In the genomic region with DNA sequence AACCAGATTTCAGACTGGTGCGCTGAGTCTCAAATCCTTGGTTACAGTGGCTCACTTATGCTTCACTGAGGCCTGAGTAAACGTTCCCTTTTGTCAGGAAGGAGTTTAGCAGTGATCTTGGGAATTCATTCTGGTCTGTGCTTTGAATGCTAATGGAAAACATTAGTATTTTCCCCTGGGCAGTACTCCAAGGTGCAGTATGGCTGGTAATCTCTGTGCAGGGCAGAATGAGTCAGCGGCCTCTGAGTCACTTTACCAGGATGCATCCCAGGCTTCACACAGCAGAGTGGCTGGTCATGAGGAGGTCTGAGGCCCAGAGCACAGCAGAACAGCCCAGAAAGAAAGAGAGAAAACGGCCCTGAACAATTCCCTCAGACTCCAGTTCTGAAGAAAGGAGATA, we compare ENCODE assay signal across 8 cellular contexts. TPM values are rescaled to one million over a fixed set of nuclear protein-coding genes. Genes with fewer than 3 reads are reported as not detected.
A peak's percentile ranks its signal among the peaks of the same experiment; 100 is the strongest.
DNase-seq lines count a peak whose midpoint lies in the region; ATAC-seq and TF ChIP-seq lines count a peak whose summit lies in the region.

No MANE protein-coding gene starts in this region.

- peaks cover 26% of the 10 kb centered on the region for H3K4me1 ChIP-seq in ACC112 (ENCODE audit: control insufficient read depth, insufficient read depth, low read length, unreplicated experiment)

- ATAC-seq in GM19397 (IDR thresholded peaks at IDR 0.05; ENCODE audit: unreplicated experiment): no peak
- ATAC-seq in GM21390 (IDR thresholded peaks at IDR 0.05; ENCODE audit: unreplicated experiment): no peak
- ATAC-seq in left lobe of liver: no peak

- no peak for TF ChIP-seq POLR2A in NB4 (IDR thresholded peaks at IDR 0.05; ENCODE audit: extremely low read depth, insufficient read length)

- H3K27me3 ChIP-seq in ACC112 (ENCODE audit: insufficient read depth, low read length): no peaks in the 10 kb centered on the region

- H3K79me2 ChIP-seq in ACC112 (ENCODE audit: control insufficient read depth, insufficient read depth, low read length, unreplicated experiment): no peaks in the 10 kb centered on the region

- no peak for TF ChIP-seq CTCF in NB4 (IDR thresholded peaks at IDR 0.05; ENCODE audit: low read depth, low read length)

- DNase-seq in NB4 (ENCODE audit: low read depth) (peak; percentile 7), epidermal melanocyte (ENCODE audit: insufficient read length, low spot score) (peak; percentile 36), mucosa of gallbladder (ENCODE audit: low spot score) (peak; percentile 90), T-helper 9 cell (no peak), left lobe of liver (ENCODE audit: low spot score) (no peak)

- H3K27ac ChIP-seq in ACC112 (ENCODE audit: low read depth, low read length): peak overlapping the region; percentile 93

- no peaks in the 10 kb centered on the region for H3K36me3 ChIP-seq in ACC112 (ENCODE audit: insufficient read depth, low read length)

- no peak overlapping the region for H2AFZ ChIP-seq in ACC112 (ENCODE audit: low read length, unreplicated experiment)

- H3K4me3 ChIP-seq in ACC112 (ENCODE audit: low read depth, low read length) (no peak overlapping the region), NB4 (ENCODE audit: low read depth, low read length) (no peak overlapping the region)

RNA-seq across cellular contexts. Expression of gene PCA3, which starts 54.0 kb away (rescaled TPM):
- total RNA-seq in mucosa of gallbladder (not detected), left lobe of liver (0.60 TPM)

Comparison
In these comparisons a context has a peak if more than half of its experiments do, and no peak if none do; other contexts are left out.
1. DNase-seq: peak in NB4 (single experiment), epidermal melanocyte (single experiment) and mucosa of gallbladder (single experiment); none in T-helper 9 cell (single experiment) and left lobe of liver (single experiment).